Comparison of ENCODE assay signal across 23 cellular contexts in the genomic region with DNA sequence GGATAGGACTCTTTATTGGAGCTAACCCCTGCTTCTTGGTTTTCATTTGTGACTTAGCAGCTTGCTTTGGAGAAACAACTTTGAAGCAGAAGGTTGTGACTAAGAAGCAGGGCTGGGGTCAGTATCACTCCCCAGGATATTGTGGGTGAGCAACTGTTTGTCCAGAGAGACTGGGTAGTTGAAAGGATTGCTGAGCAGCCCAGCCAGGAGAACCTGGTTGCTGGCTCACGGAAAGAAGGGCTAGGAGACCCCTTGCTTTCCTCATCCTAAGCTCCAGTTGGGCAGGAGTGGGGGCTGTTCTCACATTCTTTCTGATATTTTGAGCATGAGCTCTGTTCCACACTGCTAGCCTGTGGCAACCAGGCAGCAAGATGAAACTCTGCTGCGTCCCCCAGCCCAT.
"Had no signal": no experiment of that assay in that cellular context is flagged by ENCODE, and none has a peak within 500 bp of the region (broad histone marks: within the 10 kb centered on the region; RNA-seq: fewer than 3 reads in every experiment).

No MANE protein-coding gene starts in this region.

- H3K36me3 ChIP-seq: colonic mucosa, esophagus squamous epithelium, gastrocnemius medialis, gastroesophageal sphincter, heart left ventricle had no signal

- H3K9me3 ChIP-seq: colonic mucosa, esophagus squamous epithelium, gastrocnemius medialis, gastroesophageal sphincter, heart left ventricle had no signal

- H3K4me1 ChIP-seq: colonic mucosa, esophagus squamous epithelium, foreskin keratinocyte, gastrocnemius medialis, gastroesophageal sphincter had no signal

- ATAC-seq: effector memory CD8-positive, alpha-beta T cell; esophagus mucosa; foreskin keratinocyte; gastrocnemius medialis; gastroesophageal sphincter had no signal

- H3K27me3 Mint-ChIP-seq: dendritic cell treated with granulocyte-macrophage colony-stimulating factor and Interleukin-4, amounts not matched to agents 40 ng/mL and 50 ng/mL, for 4 days; effector memory CD8-positive, alpha-beta T cell had no signal

- H3K4me3 ChIP-seq: colonic mucosa, coronary artery, dorsolateral prefrontal cortex, esophagus squamous epithelium, gastrocnemius medialis, gastroesophageal sphincter, heart left ventricle had no signal

- DNase-seq: colonic mucosa; cortex of kidney; dermis blood vessel endothelial cell; effector CD4-positive, alpha-beta T cell; effector CD8-positive, alpha-beta T cell; effector memory CD4-positive, alpha-beta T cell; effector memory CD8-positive, alpha-beta T cell; endodermal cell; erythroblast; esophagus squamous epithelium; foreskin fibroblast; foreskin keratinocyte; foreskin melanocyte; gastrocnemius medialis; glutamatergic neuron; head of caudate nucleus had no signal

- H3K27ac Mint-ChIP-seq: dendritic cell treated with granulocyte-macrophage colony-stimulating factor and Interleukin-4, amounts not matched to agents 40 ng/mL and 50 ng/mL, for 4 days; effector memory CD8-positive, alpha-beta T cell; endodermal cell had no signal

- H3K27ac ChIP-seq: colonic mucosa, coronary artery, dorsolateral prefrontal cortex, epithelial cell of prostate, esophagus squamous epithelium, foreskin keratinocyte, gastrocnemius medialis, gastroesophageal sphincter had no signal

- H3K27me3 ChIP-seq: colonic mucosa, esophagus squamous epithelium, foreskin keratinocyte, gastrocnemius medialis, gastroesophageal sphincter, heart left ventricle had no signal

- H3K9me3 Mint-ChIP-seq: dendritic cell treated with granulocyte-macrophage colony-stimulating factor and Interleukin-4, amounts not matched to agents 40 ng/mL and 50 ng/mL, for 4 days; endodermal cell had no signal

- H3K4me3 Mint-ChIP-seq: dendritic cell treated with granulocyte-macrophage colony-stimulating factor and Interleukin-4, amounts not matched to agents 40 ng/mL and 50 ng/mL, for 4 days; effector memory CD8-positive, alpha-beta T cell; endodermal cell had no signal
